Comparison of ENCODE assay signal across 1 cellular context in the genomic region with DNA sequence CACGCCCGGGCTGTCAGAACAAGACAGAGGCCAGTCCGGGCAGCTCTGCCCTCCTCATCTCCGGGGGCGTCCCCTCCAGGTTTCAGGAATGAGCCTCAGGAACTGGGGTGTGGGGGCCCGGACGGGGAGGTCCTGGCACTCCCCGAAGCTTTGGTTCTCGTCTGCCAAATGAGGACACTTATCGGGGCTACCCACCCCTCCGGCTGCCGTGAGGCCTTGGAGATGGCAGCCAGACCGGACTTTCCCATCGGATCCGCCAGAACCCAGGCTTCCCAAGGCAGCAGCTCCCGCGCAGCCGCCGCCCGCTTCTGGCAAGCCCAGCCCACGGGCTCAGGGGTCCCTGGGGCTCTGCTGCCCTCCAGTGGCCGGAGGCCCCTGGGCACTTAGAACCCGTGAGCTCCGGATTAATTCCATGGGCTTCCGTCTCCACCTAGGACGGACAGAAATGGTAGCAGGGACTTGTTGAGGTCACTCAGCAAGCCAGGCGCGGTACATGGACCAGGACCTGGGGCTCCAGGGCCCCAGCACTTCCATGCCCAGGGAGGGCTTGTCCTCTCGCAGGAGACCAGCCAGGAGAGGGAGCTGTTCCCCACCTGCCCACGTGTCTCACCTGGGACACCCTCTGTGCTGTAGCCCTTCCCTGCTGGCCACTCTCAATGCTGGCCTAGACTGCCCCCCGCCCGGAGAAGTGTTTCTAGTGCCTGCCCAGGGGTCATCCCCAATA.
TF ChIP-seq lines count a peak whose summit lies in the region.

No MANE protein-coding gene starts in this region.

TF ChIP-seq in GM12878, 131 proteins besides CTCF, POLR2A, EP300 and RAD21 (continued from another document and continues in another):
- no peak for TF ChIP-seq MYC (IDR thresholded peaks at IDR 0.05; ENCODE audit: insufficient read depth, insufficient read length, insufficient replicate concordance, low read length, severe bottlenecking)
- TF ChIP-seq SREBF1 (IDR thresholded peaks at IDR 0.05; ENCODE audit: low read length), result no peak
- TF ChIP-seq TCF12 (IDR thresholded peaks at IDR 0.05; ENCODE audit: low read depth, low read length), result no peak
- peak; percentile 73 for TF ChIP-seq ZSCAN29 (IDR thresholded peaks at IDR 0.05)
- peak; percentile 44 to 56; a peak in 3 of 4 replicates for TF ChIP-seq BHLHE40 (IDR thresholded peaks at IDR 0.05; ENCODE audit: borderline replicate concordance in 1 of 2, low read depth in 2 of 2, low read length in 1 of 2)
- TF ChIP-seq BMI1 (IDR thresholded peaks at IDR 0.05; ENCODE audit: borderline replicate concordance), result no peak
- no peak for TF ChIP-seq REST (IDR thresholded peaks at IDR 0.05; ENCODE audit: low read depth, low read length)
- TF ChIP-seq SMARCA5 (IDR thresholded peaks at IDR 0.05), result peak; percentile 94
- peak; percentile 31 for TF ChIP-seq MEF2B (IDR thresholded peaks at IDR 0.05; ENCODE audit: partially characterized antibody, poor library complexity, severe bottlenecking)
- no peak for TF ChIP-seq STAT3 (IDR thresholded peaks at IDR 0.05; ENCODE audit: low read depth, low read length)
- TF ChIP-seq MYB (IDR thresholded peaks at IDR 0.05; ENCODE audit: borderline replicate concordance, low read depth, low read length), result no peak
- 0 out of 2 replicates have a peak, but pooled peaks have one; percentile 26 for TF ChIP-seq TCF3 (IDR thresholded peaks at IDR 0.05; ENCODE audit: borderline replicate concordance, insufficient read depth, low read depth, low read length)
- no peak for TF ChIP-seq JUND (IDR thresholded peaks at IDR 0.05; ENCODE audit: low read depth, low read length)
- TF ChIP-seq WRNIP1 (IDR thresholded peaks at IDR 0.05; ENCODE audit: borderline replicate concordance, low read depth, low read length), result no peak
- 0 out of 2 replicates have a peak, but pooled peaks have one; percentile 37 for TF ChIP-seq ZNF217 (IDR thresholded peaks at IDR 0.05)
- TF ChIP-seq SMAD5 (IDR thresholded peaks at IDR 0.05; ENCODE audit: low read depth), result no peak
- TF ChIP-seq PML (IDR thresholded peaks at IDR 0.05; ENCODE audit: low read length), result no peak
- TF ChIP-seq MTA2 (IDR thresholded peaks at IDR 0.05; ENCODE audit: low read depth), result 0 out of 2 replicates have a peak, but pooled peaks have one; percentile 11
- TF ChIP-seq LARP7 (IDR thresholded peaks at IDR 0.05), result peak; percentile 80
- no peak for TF ChIP-seq NFXL1 (IDR thresholded peaks at IDR 0.05; ENCODE audit: borderline replicate concordance)
- TF ChIP-seq SRF (IDR thresholded peaks at IDR 0.05; ENCODE audit: low read depth in 2 of 2, low read length in 2 of 2), result no peak
- TF ChIP-seq IRF4 (IDR thresholded peaks at IDR 0.05; ENCODE audit: low read depth, low read length), result no peak
- TF ChIP-seq, protein P1, sequence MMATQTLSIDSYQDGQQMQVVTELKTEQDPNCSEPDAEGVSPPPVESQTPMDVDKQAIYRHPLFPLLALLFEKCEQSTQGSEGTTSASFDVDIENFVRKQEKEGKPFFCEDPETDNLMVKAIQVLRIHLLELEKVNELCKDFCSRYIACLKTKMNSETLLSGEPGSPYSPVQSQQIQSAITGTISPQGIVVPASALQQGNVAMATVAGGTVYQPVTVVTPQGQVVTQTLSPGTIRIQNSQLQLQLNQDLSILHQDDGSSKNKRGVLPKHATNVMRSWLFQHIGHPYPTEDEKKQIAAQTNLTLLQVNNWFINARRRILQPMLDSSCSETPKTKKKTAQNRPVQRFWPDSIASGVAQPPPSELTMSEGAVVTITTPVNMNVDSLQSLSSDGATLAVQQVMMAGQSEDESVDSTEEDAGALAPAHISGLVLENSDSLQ (IDR thresholded peaks at IDR 0.05), result no peak
- TF ChIP-seq CUX1 (IDR thresholded peaks at IDR 0.05; ENCODE audit: insufficient replicate concordance, low read depth, low read length), result no peak
- no peak for TF ChIP-seq PRDM15 (CRISPR knock-in tag; IDR thresholded peaks at IDR 0.05)
- TF ChIP-seq RELA (IDR thresholded peaks at IDR 0.05; ENCODE audit: borderline replicate concordance, partially characterized antibody), result peak; percentile 25
- no peak; the same call in 1 of the 2 replicates for TF ChIP-seq RUNX3 (IDR thresholded peaks at IDR 0.05; ENCODE audit: low read length)
- peak; percentile 44; the same call in 1 of the 2 replicates for TF ChIP-seq GATAD2B (conservative IDR thresholded peaks at IDR 0.05; ENCODE audit: low read depth)
- TF ChIP-seq ZBTB11 (CRISPR knock-in tag; IDR thresholded peaks at IDR 0.05), result no peak
- peak; percentile 92 for TF ChIP-seq IKZF1 (conservative IDR thresholded peaks at IDR 0.05)
- TF ChIP-seq RAD51 (IDR thresholded peaks at IDR 0.05), result peak; percentile 71
- no peak for TF ChIP-seq RBBP5 (conservative IDR thresholded peaks at IDR 0.05)
- TF ChIP-seq FOS (IDR thresholded peaks at IDR 0.05; ENCODE audit: borderline replicate concordance, extremely low read depth, insufficient read length), result no peak
- no peak for TF ChIP-seq E2F8 (IDR thresholded peaks at IDR 0.05; ENCODE audit: low read depth, partially characterized antibody)
- TF ChIP-seq FOXK2 (IDR thresholded peaks at IDR 0.05), result no peak
- TF ChIP-seq ATF7 (IDR thresholded peaks at IDR 0.05; ENCODE audit: low read depth), result no peak
- TF ChIP-seq PAX5 (IDR thresholded peaks at IDR 0.05; ENCODE audit: borderline replicate concordance, low read depth, low read length), result no peak
